In genomic region chr7:68581417-68581816, GRCh38 we compare ENCODE assay signal across 35 cellular contexts.
"Had no signal": no experiment of that assay in that cellular context is flagged by ENCODE, and none has a peak within 500 bp of the region (broad histone marks: within the 10 kb centered on the region; RNA-seq: fewer than 3 reads in every experiment).

No MANE protein-coding gene starts in this region.

- H3K9me3 ChIP-seq: MG63 had no signal

- H3K36me3 ChIP-seq: MG63 had no signal

- H3K4me3 ChIP-seq: MG63 had no signal

- DNase-seq: Kasumi-1, MG63, MM.1S, MV-4-11, NCI-H1048, NCI-H1092, NCI-H1092 treated with DMSO at 0.1 percent for 48 hours, NCI-H1105, NCI-H1105 treated with DMSO at 0.1 percent for 48 hours, NCI-H1417, NCI-H1417 treated with DMSO at 0.1 percent for 48 hours, NCI-H1436, NCI-H1436 treated with DMSO at 0.1 percent for 48 hours, NCI-H146, NCI-H1694, NCI-H1694 treated with DMSO at 0.1 percent for 48 hours, NCI-H187, NCI-H187 treated with DMSO at 0.1 percent for 48 hours, NCI-H1930, NCI-H2029, NCI-H2029 treated with DMSO at 0.1 percent for 48 hours, NCI-H2081, NCI-H2081 treated with DMSO at 0.1 percent for 48 hours, NCI-H2107, NCI-H2171, NCI-H2171 treated with DMSO at 0.1 percent for 48 hours, NCI-H2227 treated with DMSO at 0.1 percent for 48 hours, NCI-H226, NCI-H345, NCI-H446, NCI-H446 treated with DMSO at 0.1 percent for 48 hours, NCI-H510A, NCI-H510A treated with DMSO at 0.1 percent for 48 hours, NCI-H524, NCI-H524 treated with DMSO at 0.1 percent for 48 hours had no signal

- H3K27me3 ChIP-seq: MG63 had no signal
